ENCODE assay signal across 2 cellular contexts in the genomic region with DNA sequence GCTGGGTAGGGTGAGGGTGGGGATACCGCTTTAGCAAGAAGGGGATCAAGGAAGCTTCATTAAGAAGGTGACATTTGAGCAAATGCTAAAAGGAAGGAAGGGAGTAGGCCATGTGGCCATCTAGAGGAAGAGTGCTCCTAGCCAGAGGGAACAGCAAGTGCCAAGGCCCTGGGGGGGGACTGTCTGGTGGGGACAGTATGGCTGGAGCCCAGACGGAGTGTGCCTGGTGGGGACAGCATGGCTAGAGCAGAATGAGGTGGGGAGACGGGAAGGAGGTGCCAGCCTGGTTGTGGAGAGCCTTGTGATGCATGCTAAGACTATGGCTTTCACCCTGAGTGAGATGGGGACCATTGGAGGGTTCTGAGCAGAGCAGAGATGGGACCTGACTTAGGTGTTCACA.
TF ChIP-seq lines count a peak whose summit lies in the region.

No MANE protein-coding gene starts in this region.

TF ChIP-seq in SK-N-SH, 30 proteins besides CTCF, POLR2A, EP300 and RAD21:
- TF ChIP-seq GATA2 (CRISPR knock-in tag; IDR thresholded peaks at IDR 0.05) (no peak), CHD2 (IDR thresholded peaks at IDR 0.05; ENCODE audit: low read length, partially characterized antibody) (no peak)
- TF ChIP-seq, protein P1, sequence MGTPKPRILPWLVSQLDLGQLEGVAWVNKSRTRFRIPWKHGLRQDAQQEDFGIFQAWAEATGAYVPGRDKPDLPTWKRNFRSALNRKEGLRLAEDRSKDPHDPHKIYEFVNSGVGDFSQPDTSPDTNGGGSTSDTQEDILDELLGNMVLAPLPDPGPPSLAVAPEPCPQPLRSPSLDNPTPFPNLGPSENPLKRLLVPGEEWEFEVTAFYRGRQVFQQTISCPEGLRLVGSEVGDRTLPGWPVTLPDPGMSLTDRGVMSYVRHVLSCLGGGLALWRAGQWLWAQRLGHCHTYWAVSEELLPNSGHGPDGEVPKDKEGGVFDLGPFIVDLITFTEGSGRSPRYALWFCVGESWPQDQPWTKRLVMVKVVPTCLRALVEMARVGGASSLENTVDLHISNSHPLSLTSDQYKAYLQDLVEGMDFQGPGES (IDR thresholded peaks at IDR 0.05; ENCODE audit: low read depth, low read length) = no peak

TF ChIP-seq in SK-N-SH treated with all-trans-retinoic acid at 6 μM for 48 hours, 23 proteins besides CTCF, POLR2A, EP300 and RAD21:
- TF ChIP-seq, protein P2, sequence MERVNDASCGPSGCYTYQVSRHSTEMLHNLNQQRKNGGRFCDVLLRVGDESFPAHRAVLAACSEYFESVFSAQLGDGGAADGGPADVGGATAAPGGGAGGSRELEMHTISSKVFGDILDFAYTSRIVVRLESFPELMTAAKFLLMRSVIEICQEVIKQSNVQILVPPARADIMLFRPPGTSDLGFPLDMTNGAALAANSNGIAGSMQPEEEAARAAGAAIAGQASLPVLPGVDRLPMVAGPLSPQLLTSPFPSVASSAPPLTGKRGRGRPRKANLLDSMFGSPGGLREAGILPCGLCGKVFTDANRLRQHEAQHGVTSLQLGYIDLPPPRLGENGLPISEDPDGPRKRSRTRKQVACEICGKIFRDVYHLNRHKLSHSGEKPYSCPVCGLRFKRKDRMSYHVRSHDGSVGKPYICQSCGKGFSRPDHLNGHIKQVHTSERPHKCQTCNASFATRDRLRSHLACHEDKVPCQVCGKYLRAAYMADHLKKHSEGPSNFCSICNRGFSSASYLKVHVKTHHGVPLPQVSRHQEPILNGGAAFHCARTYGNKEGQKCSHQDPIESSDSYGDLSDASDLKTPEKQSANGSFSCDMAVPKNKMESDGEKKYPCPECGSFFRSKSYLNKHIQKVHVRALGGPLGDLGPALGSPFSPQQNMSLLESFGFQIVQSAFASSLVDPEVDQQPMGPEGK (CRISPR knock-in tag; IDR thresholded peaks at IDR 0.05; ENCODE audit: borderline replicate concordance) = no peak
- no peak for TF ChIP-seq TOX (CRISPR knock-in tag; IDR thresholded peaks at IDR 0.05; ENCODE audit: borderline replicate concordance)
